Comparison of ENCODE assay signal across 11 cellular contexts in the genomic region with DNA sequence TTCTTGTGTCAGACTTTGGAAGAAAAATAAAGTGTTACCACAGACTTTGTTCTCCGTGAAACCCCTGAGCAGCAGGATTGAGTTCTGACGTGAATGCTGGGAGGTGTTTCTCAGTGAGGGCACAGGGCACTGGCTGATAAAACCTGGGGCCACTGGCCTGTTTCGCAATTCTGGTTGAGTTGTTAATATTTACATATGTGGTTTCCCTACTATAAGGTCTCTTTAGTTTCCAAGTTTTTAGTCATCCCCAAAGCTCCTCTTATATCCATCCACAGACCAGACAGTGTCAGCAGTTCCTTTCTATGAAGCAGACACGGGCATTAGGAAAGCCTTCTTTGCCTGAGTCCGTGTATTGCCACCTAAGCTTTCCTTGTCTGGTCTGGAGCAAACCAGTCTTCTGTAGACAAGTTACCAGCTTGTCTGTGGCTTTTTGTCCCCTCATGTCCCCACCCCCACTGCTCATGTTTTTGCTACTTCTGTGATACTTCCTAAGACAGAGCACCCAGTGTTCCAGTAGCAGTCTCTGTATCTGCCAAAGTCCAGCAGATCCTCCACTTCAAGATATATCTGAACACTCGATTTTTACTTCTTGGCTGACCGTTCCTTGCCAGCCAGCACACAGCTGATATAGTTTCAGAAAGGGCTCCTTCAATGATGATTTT. TPM values are rescaled to one million over a fixed set of nuclear protein-coding genes. Genes with fewer than 3 reads are reported as not detected.
DNase-seq lines count a peak whose midpoint lies in the region; ATAC-seq and TF ChIP-seq lines count a peak whose summit lies in the region.
"Had no signal": no experiment of that assay in that cellular context is flagged by ENCODE, and none has a peak within 500 bp of the region (broad histone marks: within the 10 kb centered on the region; RNA-seq: fewer than 3 reads in every experiment).

No MANE protein-coding gene starts in this region.

- in situ Hi-C loops in GM13976 (cut with MboI; ENCODE audit: low sequenced_read_pairs, unreplicated experiment) = no loop called here

- no peaks in the 10 kb centered on the region for H3K9me3 Mint-ChIP-seq in neural progenitor cell
- H3K9me3 Mint-ChIP-seq: activated T-helper 2 cell treated with anti-CD3 and anti-CD28 coated beads, Interferon-gamma antibody, Interleukin-2, Interleukin-4, amounts not matched to agents 10 μg/mL and 5 μg/mL and 100 μg/mL, durations not matched to agents 14 hours and 24 hours and 36 hours had no signal

- no peaks in the 10 kb centered on the region for H3K27me3 Mint-ChIP-seq in neural progenitor cell (ENCODE audit: insufficient read depth, low read depth)

- H3K4me1 ChIP-seq in lower lobe of right lung (peaks cover 3% of the 10 kb centered on the region), neural progenitor cell (no peaks in the 10 kb centered on the region)

- intact Hi-C loops in lower lobe of right lung (cut with DNase I) = no loop called here

- no peaks in the 10 kb centered on the region for H3F3A ChIP-seq in neural progenitor cell (ENCODE audit: low read depth)

- H3K79me2 ChIP-seq in neural progenitor cell (ENCODE audit: low read depth) = no peaks in the 10 kb centered on the region

- H3K36me3 ChIP-seq in lower lobe of right lung = peaks cover 87% of the 10 kb centered on the region
- H3K36me3 ChIP-seq in neural progenitor cell = no peaks in the 10 kb centered on the region

- no peak overlapping the region for H3K27ac Mint-ChIP-seq in neural progenitor cell
- H3K27ac Mint-ChIP-seq: activated T-helper 2 cell treated with anti-CD3 and anti-CD28 coated beads, Interferon-gamma antibody, Interleukin-2, Interleukin-4, amounts not matched to agents 10 μg/mL and 5 μg/mL and 100 μg/mL, durations not matched to agents 14 hours and 24 hours and 36 hours had no signal

- H3K4me3 Mint-ChIP-seq in neural progenitor cell = no peak overlapping the region

- no peaks in the 10 kb centered on the region for H3K9me3 ChIP-seq in lower lobe of right lung
- no peaks in the 10 kb centered on the region for H3K9me3 ChIP-seq in neural progenitor cell (ENCODE audit: low read depth)

- no peaks in the 10 kb centered on the region for H4K20me1 ChIP-seq in neural progenitor cell (ENCODE audit: low read depth)

- DNase-seq in AG10803 (ENCODE audit: low read depth) = peak; percentile 53
- peak; percentile 67 for DNase-seq in astrocyte of the hippocampus (ENCODE audit: low read depth, low spot score)
- DNase-seq in lower lobe of right lung = no peak
- no peak for DNase-seq in GM13976 (ENCODE audit: low spot score)
- no peak for DNase-seq in T-helper 1 cell
- no peak for DNase-seq in neural progenitor cell (ENCODE audit: low spot score)
- DNase-seq: DMS79 treated with DMSO at 0.1 percent for 48 hours, NCI-H69 had no signal

- no peak overlapping the region for H3K4me2 ChIP-seq in neural progenitor cell

- TF ChIP-seq CTCF in AG10803 (conservative IDR thresholded peaks at IDR 0.05; ENCODE audit: low read length) = no peak
- no peak for TF ChIP-seq CTCF in lower lobe of right lung (IDR thresholded peaks at IDR 0.05)
- no peak for TF ChIP-seq CTCF in GM13976 (IDR thresholded peaks at IDR 0.05; ENCODE audit: borderline replicate concordance, control extremely low read depth, extremely low read depth, insufficient read depth, missing control alignments)
- TF ChIP-seq CTCF in neural progenitor cell (IDR thresholded peaks at IDR 0.05) = no peak

- H3K27me3 ChIP-seq in lower lobe of right lung (ENCODE audit: low read depth) (no peaks in the 10 kb centered on the region), neural progenitor cell (no peaks in the 10 kb centered on the region)

- H3K27ac ChIP-seq in lower lobe of right lung (peak overlapping the region; percentile 0), neural progenitor cell (no peak overlapping the region)

- H3K4me3 ChIP-seq in AG10803 (ENCODE audit: low read length) (no peak overlapping the region), lower lobe of right lung (no peak overlapping the region), neural progenitor cell (no peak overlapping the region)

- H3K36me3 Mint-ChIP-seq in neural progenitor cell = peaks cover 17% of the 10 kb centered on the region

- peak; percentile 60 for ATAC-seq in HG02943 (IDR thresholded peaks at IDR 0.05; ENCODE audit: low read depth, unreplicated experiment)
- peak; percentile 79 to 87 for ATAC-seq in lower lobe of right lung
- no peak for ATAC-seq in HG03520 (IDR thresholded peaks at IDR 0.05; ENCODE audit: unreplicated experiment)

- no peak overlapping the region for H2AFZ ChIP-seq in neural progenitor cell (replicated peaks)

- no peaks in the 10 kb centered on the region for H3K4me1 Mint-ChIP-seq in neural progenitor cell

- H3K9ac ChIP-seq in neural progenitor cell = no peak overlapping the region

RNA-seq across cellular contexts. Expression of a gene that starts 42.0 kb away (rescaled TPM):
- total RNA-seq in lower lobe of right lung (33.6 TPM), neural progenitor cell (ENCODE audit: low replicate concordance) (37.6 and 38.2 TPM in 2 replicates)

Comparison
In these comparisons a context has a peak if more than half of its experiments do, and no peak if none do; other contexts are left out.
1. DNase-seq: peak in AG10803 (single experiment) and astrocyte of the hippocampus (single experiment); none in lower lobe of right lung (single experiment), GM13976 (single experiment), T-helper 1 cell (0 of 5) and neural progenitor cell (single experiment).